1 cellular context compared by ENCODE assay signal in the genomic region with DNA sequence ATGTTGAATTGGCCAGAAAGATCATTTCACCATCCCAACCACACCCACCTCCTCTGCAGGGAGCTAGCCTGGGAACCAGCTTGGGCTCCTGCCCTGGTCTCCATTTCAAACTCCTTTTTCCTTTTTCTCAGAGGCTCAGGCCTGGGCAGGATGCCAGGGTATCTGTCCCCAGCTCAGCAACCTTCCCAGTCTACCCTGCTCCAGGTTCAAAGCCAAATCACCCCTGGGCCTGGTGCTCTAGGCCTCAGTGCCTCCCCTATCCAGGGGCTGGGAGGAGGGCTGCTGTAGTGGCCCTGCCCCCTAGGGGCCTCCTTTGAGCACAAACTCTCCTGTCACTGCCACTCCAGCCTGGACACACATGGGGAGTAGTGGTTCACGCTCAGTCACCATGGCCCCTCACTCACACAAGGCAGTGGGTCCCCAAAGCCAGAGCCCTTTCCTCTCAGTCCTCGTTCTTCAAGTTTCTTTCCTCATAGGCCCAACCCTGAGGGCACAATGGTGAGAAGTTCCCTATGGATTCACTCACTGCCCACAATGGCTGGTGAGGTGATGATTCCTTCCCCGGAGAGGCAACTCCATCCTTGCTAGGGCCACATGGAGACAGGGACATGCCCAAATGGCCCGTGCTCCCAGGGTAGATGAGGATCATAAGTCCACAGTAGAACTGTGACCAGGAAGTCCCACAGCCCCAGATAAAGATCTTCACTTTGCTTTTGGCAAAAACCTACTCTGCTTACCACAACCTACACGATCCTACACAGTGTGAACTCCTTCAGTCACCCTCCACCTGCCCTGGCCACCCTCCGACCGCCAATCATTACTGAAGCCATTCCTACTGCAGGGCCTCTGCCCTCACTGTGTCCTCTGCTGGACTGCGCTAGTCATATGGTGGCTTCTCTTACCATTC.
A peak's percentile ranks its signal among the peaks of the same experiment; 100 is the strongest.
TF ChIP-seq lines count a peak whose summit lies in the region.

No MANE protein-coding gene starts in this region.

TF ChIP-seq in endothelial cell of umbilical vein, 7 proteins besides CTCF, POLR2A, EP300 and RAD21:
- TF ChIP-seq JUN (IDR thresholded peaks at IDR 0.05; ENCODE audit: borderline replicate concordance, insufficient read depth, insufficient read length, low read depth) (no peak), MYC (IDR thresholded peaks at IDR 0.05; ENCODE audit: low read depth, low read length) (no peak), FOS (IDR thresholded peaks at IDR 0.05; ENCODE audit: borderline replicate concordance, insufficient read depth, low read length) (no peak), POLR2AphosphoS5 (IDR thresholded peaks at IDR 0.05; ENCODE audit: insufficient read depth, low read depth, low read length) (no peak), GATA2 (IDR thresholded peaks at IDR 0.05; ENCODE audit: insufficient read depth, insufficient read length, low read depth, low read length) (peak; percentile 55)
- TF ChIP-seq, protein P1, sequence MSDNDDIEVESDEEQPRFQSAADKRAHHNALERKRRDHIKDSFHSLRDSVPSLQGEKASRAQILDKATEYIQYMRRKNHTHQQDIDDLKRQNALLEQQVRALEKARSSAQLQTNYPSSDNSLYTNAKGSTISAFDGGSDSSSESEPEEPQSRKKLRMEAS (IDR thresholded peaks at IDR 0.05; ENCODE audit: insufficient read depth, insufficient read length), result no peak
